Comparison of ENCODE assay signal across 9 cellular contexts in the genomic region with DNA sequence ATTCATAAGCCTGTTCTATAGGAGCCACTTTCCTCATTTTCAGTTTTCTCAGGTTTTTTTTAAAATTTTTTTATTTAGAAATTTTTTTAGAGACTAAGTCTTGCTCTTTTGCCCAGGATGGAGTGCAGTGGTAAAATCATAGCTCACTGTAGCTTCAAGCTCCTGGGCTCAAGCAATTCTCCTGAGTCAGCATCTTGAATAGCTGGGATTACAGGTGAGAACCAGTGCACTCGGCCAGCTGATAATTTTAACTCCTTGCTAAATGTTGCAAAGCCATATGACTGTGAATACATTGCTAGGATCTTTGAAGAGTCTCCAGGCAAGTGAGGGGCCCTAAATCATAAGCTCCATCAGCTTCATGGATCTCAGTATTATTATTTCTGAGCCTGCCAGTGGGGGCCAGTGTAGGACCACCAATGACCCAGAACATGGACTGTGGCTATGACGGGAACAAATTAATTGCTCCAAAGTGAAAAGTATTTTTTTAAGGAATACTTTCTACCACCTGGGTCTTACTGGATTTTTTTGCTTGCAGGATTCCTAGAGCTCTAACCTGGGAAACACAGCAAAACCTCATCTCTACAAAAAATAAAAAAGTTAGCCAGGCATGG. TPM values are rescaled to one million over a fixed set of nuclear protein-coding genes. Genes with fewer than 3 reads are reported as not detected.
DNase-seq lines count a peak whose midpoint lies in the region; ATAC-seq and TF ChIP-seq lines count a peak whose summit lies in the region.
"Had no signal": no experiment of that assay in that cellular context is flagged by ENCODE, and none has a peak within 500 bp of the region (broad histone marks: within the 10 kb centered on the region; RNA-seq: fewer than 3 reads in every experiment).

No MANE protein-coding gene starts in this region.

- H3K36me3 Mint-ChIP-seq in stimulated activated naive B cell treated with anti-CD40 and anti-IgM and Interleukin-4, amounts not matched to agents 10 μg/mL and 1 μg/mL and 100 μg/mL, for 72 hours: no peaks in the 10 kb centered on the region

- H3K27ac ChIP-seq in right lobe of liver (no peak overlapping the region), stomach (no peak overlapping the region)
- H3K27ac ChIP-seq: parathyroid adenoma had no signal

- H3K4me1 ChIP-seq in right lobe of liver: peaks cover 0 to 6% (median 0%) of the 10 kb centered on the region in 4 donors
- peaks cover 0 to 2% (median 0%) of the 10 kb centered on the region in 4 donors for H3K4me1 ChIP-seq in stomach
- H3K4me1 ChIP-seq: parathyroid adenoma had no signal

- H3K4me3 ChIP-seq in WI38 (ENCODE audit: low read depth, low read length): no peak overlapping the region
- H3K4me3 ChIP-seq in right lobe of liver: no peak overlapping the region
- H3K4me3 ChIP-seq in stomach: no peak overlapping the region

- no peak overlapping the region for H3K4me3 Mint-ChIP-seq in stimulated activated naive B cell treated with anti-CD40 and anti-IgM and Interleukin-4, amounts not matched to agents 10 μg/mL and 1 μg/mL and 100 μg/mL, for 72 hours

- no peak for TF ChIP-seq POLR2A in right lobe of liver (IDR thresholded peaks at IDR 0.05)
- TF ChIP-seq POLR2A in stomach (IDR thresholded peaks at IDR 0.05): no peak

- H3K27me3 Mint-ChIP-seq in stimulated activated naive B cell treated with anti-CD40 and anti-IgM and Interleukin-4, amounts not matched to agents 10 μg/mL and 1 μg/mL and 100 μg/mL, for 72 hours: no peaks in the 10 kb centered on the region

- H3K4me1 Mint-ChIP-seq in stimulated activated naive B cell treated with anti-CD40 and anti-IgM and Interleukin-4, amounts not matched to agents 10 μg/mL and 1 μg/mL and 100 μg/mL, for 72 hours: peaks cover 6 to 18% of the 10 kb centered on the region in 2 donors

- TF ChIP-seq CTCF in WI38 (IDR thresholded peaks at IDR 0.05; ENCODE audit: low read depth, low read length) (peak; percentile 27), right lobe of liver (IDR thresholded peaks at IDR 0.05) (peak in 2 of 4 donors; percentile 15 to 23), stomach (IDR thresholded peaks at IDR 0.05) (peak in 2 of 7 experiments; percentile 18 to 23)

- no peaks in the 10 kb centered on the region for H3K9me3 ChIP-seq in right lobe of liver
- no peaks in the 10 kb centered on the region for H3K9me3 ChIP-seq in stomach

- 42% methylated on average over 2 of the region's 2 CpGs for WGBS in right lobe of liver (ENCODE audit: insufficient coverage, low coverage, low lambda C conversion rate, missing lambda C conversion rate)
- WGBS in stomach, 5 donors: 20 to 37% (median 31%) methylated on average over 2 of the region's 2 CpGs

- peak in 3 of 4 donors; percentile 36 to 52 (median 41) for ATAC-seq in right lobe of liver
- ATAC-seq in stimulated activated naive B cell treated with anti-CD40 and anti-IgM and Interleukin-4, amounts not matched to agents 10 μg/mL and 1 μg/mL and 100 μg/mL, for 72 hours (replicated peaks): no peak

- no peak overlapping the region for H3K27ac Mint-ChIP-seq in stimulated activated naive B cell treated with anti-CD40 and anti-IgM and Interleukin-4, amounts not matched to agents 10 μg/mL and 1 μg/mL and 100 μg/mL, for 72 hours

- TF ChIP-seq EP300 in stomach (IDR thresholded peaks at IDR 0.05): no peak

- H3K36me3 ChIP-seq in right lobe of liver (no peaks in the 10 kb centered on the region), stomach (no peaks in the 10 kb centered on the region)

- no peaks in the 10 kb centered on the region for H3K9me3 Mint-ChIP-seq in stimulated activated naive B cell treated with anti-CD40 and anti-IgM and Interleukin-4, amounts not matched to agents 10 μg/mL and 1 μg/mL and 100 μg/mL, for 72 hours

- no peaks in the 10 kb centered on the region for H3K27me3 ChIP-seq in right lobe of liver
- H3K27me3 ChIP-seq in stomach: no peaks in the 10 kb centered on the region

- DNase-seq in DMS 273 (lab: John Stamatoyannopoulos, UW; ENCODE audit: unreplicated experiment): peak; percentile 70
- no peak for DNase-seq in DMS 273 treated with DMSO at 0.1 percent for 48 hours (lab: John Stamatoyannopoulos, UW)
- DNase-seq in HuH-7.5 (ENCODE audit: low spot score): peak; percentile 33
- peak in 1 of 3 donors; percentile 9 for DNase-seq in right lobe of liver
- DNase-seq in G401 (ENCODE audit: low spot score): no peak
- no peak for DNase-seq in stomach
- no peak for DNase-seq in stimulated activated naive B cell treated with anti-CD40 and anti-IgM and Interleukin-4, amounts not matched to agents 10 μg/mL and 1 μg/mL and 100 μg/mL, for 72 hours

- in situ Hi-C loops in G401 (cut with HindIII; ENCODE audit: low sequenced_read_pairs): no loop called here

- intact Hi-C loops in right lobe of liver (cut with DNase I) (no loop called here), stomach (cut with DNase I; ENCODE audit: low total_unique reads) (no loop called here)

RNA-seq across cellular contexts. Expression of a gene that starts 5.7 kb away (rescaled TPM):
- 10 to 100 TPM; 15.7 to 24.1 (median 21.1) TPM for total RNA-seq in right lobe of liver
- total RNA-seq in G401 (2014; rRNA removed; shearing (Covaris generic)): 29.5 and 37.4 TPM in 2 replicates
- 100 to 1,000 TPM in 2 of 5 donors, 10 to 100 TPM in 3; 25.1 to 140 (median 42.6) TPM for total RNA-seq in stomach
- 1 to 10 TPM; 3.9 to 5.0 (median 4.5) TPM for polyA plus RNA-seq in stomach

RNA-seq across cellular contexts. Expression of a gene that starts 14.7 kb away (rescaled TPM):
- total RNA-seq in right lobe of liver (100 to 1,000 TPM; 240 to 359 (median 259) TPM), stomach (100 to 1,000 TPM in 3 of 5 donors, 10 to 100 TPM in 2; 40.8 to 142 (median 137) TPM)
- 86.5 and 145 TPM in 2 replicates for total RNA-seq in G401 (2014; rRNA removed; shearing (Covaris generic))
- 10 to 100 TPM; 21.5 to 99.3 (median 61.0) TPM for polyA plus RNA-seq in stomach

RNA-seq across cellular contexts. Expression of a gene that starts 55.5 kb away (rescaled TPM):
- total RNA-seq in right lobe of liver (10 to 100 TPM in 5 of 6 experiments, 1 to 10 TPM in 1; 9.4 to 27.4 (median 21.5) TPM), stomach (10 to 100 TPM; 11.2 to 32.6 (median 12.7) TPM)
- 59.2 and 64.2 TPM in 2 replicates for total RNA-seq in G401 (2014; rRNA removed; shearing (Covaris generic))
- polyA plus RNA-seq in stomach: 10 to 100 TPM; 17.4 to 18.8 (median 17.9) TPM

Comparison
In these comparisons a context has a peak if more than half of its experiments do, and no peak if none do; other contexts are left out.
1. DNase-seq: peak in DMS 273 (single experiment) and HuH-7.5 (single experiment); none in DMS 273 treated with DMSO at 0.1 percent for 48 hours (single experiment), G401 (single experiment), stomach (single experiment) and stimulated activated naive B cell treated with anti-CD40 and anti-IgM and Interleukin-4, amounts not matched to agents 10 μg/mL and 1 μg/mL and 100 μg/mL, for 72 hours (single experiment).
2. ATAC-seq: peak in right lobe of liver (3 of 4); none in stimulated activated naive B cell treated with anti-CD40 and anti-IgM and Interleukin-4, amounts not matched to agents 10 μg/mL and 1 μg/mL and 100 μg/mL, for 72 hours (0 of 2).